In the genomic region with DNA sequence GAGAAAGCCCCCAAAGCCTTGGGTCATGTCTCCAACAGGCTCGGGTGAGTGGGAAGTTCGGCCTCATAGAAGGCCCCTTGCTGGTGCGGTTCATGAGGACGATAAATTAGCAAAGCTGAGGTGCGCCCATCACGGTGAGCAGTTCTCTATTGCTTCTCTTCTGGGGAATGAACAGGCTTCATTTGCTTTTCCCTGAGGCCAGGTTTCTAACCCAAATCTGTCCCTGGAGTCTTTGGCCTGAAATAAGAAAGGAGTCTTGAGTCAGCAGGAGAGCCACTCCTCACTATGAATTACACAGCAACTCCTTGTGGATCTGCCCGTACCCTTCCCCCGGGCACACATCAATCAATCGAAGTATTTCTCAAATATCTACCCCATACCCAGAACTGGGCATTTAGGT, we compare ENCODE assay signal across 12 cellular contexts.
DNase-seq lines count a peak whose midpoint lies in the region; ATAC-seq and TF ChIP-seq lines count a peak whose summit lies in the region.
"Had no signal": no experiment of that assay in that cellular context is flagged by ENCODE, and none has a peak within 500 bp of the region (broad histone marks: within the 10 kb centered on the region; RNA-seq: fewer than 3 reads in every experiment).

No MANE protein-coding gene starts in this region.

- no peak for TF ChIP-seq POLR2A in stomach (IDR thresholded peaks at IDR 0.05)

- 76 to 77% methylated on average over 9 of the region's 9 CpGs for WGBS in GM23248 (ENCODE audit: low coverage in 1 of 2, low lambda C conversion rate in 2 of 2, missing lambda C conversion rate in 2 of 2), 2 experiments
- 79% methylated on average over 9 of the region's 9 CpGs for WGBS in mesenchymal stem cell
- WGBS in stomach, 5 donors = 83 to 92% (median 90%) methylated on average over 9 of the region's 9 CpGs

- H2BK120ac ChIP-seq in mesenchymal stem cell (ENCODE audit: low read depth, low read length) = peak overlapping the region; percentile 57

- H2BK5ac ChIP-seq in mesenchymal stem cell (ENCODE audit: low read depth, low read length, poor library complexity, severe bottlenecking) = no peak overlapping the region

- H2BK15ac ChIP-seq in mesenchymal stem cell (ENCODE audit: low read depth, poor library complexity, severe bottlenecking) = peak overlapping the region; percentile 15

- H3K9me2 ChIP-seq in GM23248 (ENCODE audit: insufficient read depth) = no peaks in the 10 kb centered on the region

- H3K27me3 ChIP-seq in GM23248 (replicated peaks; ENCODE audit: insufficient read depth) = no peaks in the 10 kb centered on the region
- H3K27me3 ChIP-seq in brain microvascular endothelial cell (replicated peaks) = no peaks in the 10 kb centered on the region
- H3K27me3 ChIP-seq in mesenchymal stem cell (ENCODE audit: control insufficient read depth in 1 of 2, insufficient read depth in 1 of 2, low read length in 2 of 2) = no peaks in the 10 kb centered on the region
- no peaks in the 10 kb centered on the region for H3K27me3 ChIP-seq in stomach

- peak overlapping the region; percentile 83 to 93 for H3K18ac ChIP-seq in mesenchymal stem cell (ENCODE audit: low read depth in 1 of 2, low read length in 2 of 2)

- H4K91ac ChIP-seq in mesenchymal stem cell (ENCODE audit: low read length) = peak overlapping the region; percentile 80

- no peaks in the 10 kb centered on the region for H3K79me1 ChIP-seq in mesenchymal stem cell (replicated peaks; ENCODE audit: low read length, poor library complexity, severe bottlenecking)

- H3K9me3 ChIP-seq in GM23248 (ENCODE audit: low read depth) (no peaks in the 10 kb centered on the region), mesenchymal stem cell (ENCODE audit: control insufficient read depth, low read length) (peaks cover 13% of the 10 kb centered on the region), stomach (no peaks in the 10 kb centered on the region)

- H3K27ac ChIP-seq in GM23248 (peak overlapping the region; percentile 93), brain microvascular endothelial cell (peak overlapping the region; percentile 79), mesenchymal stem cell (ENCODE audit: low read length, poor library complexity, severe bottlenecking) (peak overlapping the region; percentile 14), stomach (peak overlapping the region; percentile 16 to 85 (median 78))

- H4K8ac ChIP-seq in mesenchymal stem cell (ENCODE audit: low read length) = peak overlapping the region; percentile 77

- DNase-seq in GM23248 (peak; percentile 35), brain microvascular endothelial cell (no peak), mesenchymal stem cell (no peak), stomach (no peak), NCI-H69 (lab: John Stamatoyannopoulos, UW) (no peak)
- DNase-seq: activated CD4-positive, alpha-beta T cell treated with anti-CD3 and anti-CD28 coated beads for 4 hours; DMS79 treated with DMSO at 0.1 percent for 48 hours; NCI-H2171 treated with DMSO at 0.1 percent for 48 hours; small intestine had no signal

- H2AK5ac ChIP-seq in mesenchymal stem cell (ENCODE audit: low read length, severe bottlenecking) = peak overlapping the region; percentile 22

- H3K79me2 ChIP-seq in GM23248 (ENCODE audit: insufficient read depth) = no peaks in the 10 kb centered on the region

- H3K14ac ChIP-seq in mesenchymal stem cell (ENCODE audit: low read length in 2 of 2) = peak overlapping the region in 1 of 2 experiments; percentile 91

- peak overlapping the region; percentile 69 to 84 for H3K4ac ChIP-seq in mesenchymal stem cell (ENCODE audit: low read depth in 1 of 2, low read length in 2 of 2)

- H3F3A ChIP-seq in GM23248 (ENCODE audit: insufficient read depth) = peaks cover 73% of the 10 kb centered on the region

- H3K4me3 ChIP-seq in GM23248 (no peak overlapping the region), brain microvascular endothelial cell (ENCODE audit: low read depth, low read length) (no peak overlapping the region), mesenchymal stem cell (ENCODE audit: insufficient read depth in 1 of 2, low read depth in 1 of 2, low read length in 2 of 2) (peak overlapping the region in 1 of 2 experiments; percentile 48), stomach (no peak overlapping the region)

- no peak for TF ChIP-seq CTCF in brain microvascular endothelial cell (IDR thresholded peaks at IDR 0.05; ENCODE audit: low read depth, low read length, missing control alignments)
- TF ChIP-seq CTCF in stomach (IDR thresholded peaks at IDR 0.05) = no peak

- H3K23ac ChIP-seq in mesenchymal stem cell (ENCODE audit: low read length in 2 of 2) = no peak overlapping the region

- ATAC-seq in HG02610 (IDR thresholded peaks at IDR 0.05; ENCODE audit: unreplicated experiment) (no peak), GM21390 (IDR thresholded peaks at IDR 0.05; ENCODE audit: unreplicated experiment) (no peak), HG03139 (IDR thresholded peaks at IDR 0.05; ENCODE audit: unreplicated experiment) (no peak)

- H4K20me1 ChIP-seq in GM23248 (ENCODE audit: insufficient read depth) = no peaks in the 10 kb centered on the region

- no peak for TF ChIP-seq EP300 in stomach (IDR thresholded peaks at IDR 0.05)

- intact Hi-C loops in stomach (cut with DNase I; ENCODE audit: low total_unique reads) = no loop called here

- in situ Hi-C loops in GM23248 (cut with MboI) = no loop called here
- in situ Hi-C loops in brain microvascular endothelial cell (cut with HindIII; ENCODE audit: low pct_ligation_motif_present, low sequenced_read_pairs) = loop anchor here (25.0 kb wide), 1 partner anchor 89 kb away; a partner anchor contains a TSS

- H3K9ac ChIP-seq in GM23248 (peak overlapping the region; percentile 58), mesenchymal stem cell (ENCODE audit: low read length) (peak overlapping the region; percentile 75)

- H2BK12ac ChIP-seq in mesenchymal stem cell (ENCODE audit: low read length in 2 of 2) = peak overlapping the region; percentile 80 to 93

- H2AFZ ChIP-seq in GM23248 (peak overlapping the region; percentile 74), mesenchymal stem cell (ENCODE audit: low read depth, low read length) (no peak overlapping the region)

- H3K4me1 ChIP-seq in GM23248 (ENCODE audit: insufficient read depth) (peaks cover 55% of the 10 kb centered on the region), mesenchymal stem cell (ENCODE audit: control insufficient read depth, insufficient read depth, low read depth, low read length) (peaks cover 27% of the 10 kb centered on the region), stomach (peaks cover 18 to 80% (median 46%) of the 10 kb centered on the region in 4 donors)

- H3K4me2 ChIP-seq in GM23248 (ENCODE audit: unreplicated experiment) (peak overlapping the region; percentile 65), mesenchymal stem cell (ENCODE audit: low read length, poor library complexity, severe bottlenecking) (no peak overlapping the region)

- H3K36me3 ChIP-seq in GM23248 (ENCODE audit: low read depth) (no peaks in the 10 kb centered on the region), brain microvascular endothelial cell (replicated peaks) (no peaks in the 10 kb centered on the region), mesenchymal stem cell (ENCODE audit: control insufficient read depth in 1 of 2, insufficient read depth in 2 of 2, low read depth in 1 of 2, low read length in 2 of 2) (no peaks in the 10 kb centered on the region), stomach (no peaks in the 10 kb centered on the region)

Comparison
In these comparisons a context has a peak if more than half of its experiments do, and no peak if none do; other contexts are left out.
1. H3K27ac ChIP-seq: peak in every context shown above with its lines; median percentile 93 in GM23248; 79 in brain microvascular endothelial cell; 78 in stomach; 14 in mesenchymal stem cell.